9 cellular contexts compared by ENCODE assay signal in the genomic region with DNA sequence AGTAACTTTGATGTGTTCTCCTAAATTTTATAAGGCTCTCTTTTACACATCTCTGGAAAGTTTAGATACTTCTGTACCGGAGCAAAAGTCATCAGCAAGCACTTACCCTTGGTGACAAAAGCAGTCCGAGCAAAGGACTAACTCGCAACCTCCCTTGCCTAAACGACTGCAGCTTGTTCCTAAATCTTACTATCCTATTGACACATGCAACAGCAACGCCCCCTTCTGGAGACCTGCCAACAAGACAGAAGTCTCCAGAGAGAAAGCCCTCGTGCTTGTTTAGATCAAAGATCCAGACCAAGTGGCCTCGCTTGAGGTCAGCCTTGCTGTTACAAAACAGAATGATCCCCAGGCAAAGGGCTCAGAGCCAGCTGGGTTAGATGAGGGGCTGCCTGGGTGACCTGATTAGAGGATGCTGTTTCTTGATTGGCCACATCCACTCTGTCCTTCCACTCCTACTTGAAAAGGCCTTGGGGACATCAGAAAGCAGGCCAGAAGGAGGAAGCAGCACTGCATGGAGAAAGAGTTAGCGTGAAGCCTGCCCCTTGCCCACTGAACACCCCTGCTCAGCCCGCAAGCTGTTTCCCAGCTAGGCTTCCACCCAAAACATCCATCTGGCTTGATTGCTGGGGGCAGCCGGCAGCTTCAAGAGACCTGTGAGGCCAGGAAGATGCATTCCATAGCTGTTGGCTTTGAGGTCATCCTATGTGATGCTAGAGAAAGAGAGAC.
DNase-seq lines count a peak whose midpoint lies in the region; ATAC-seq, FAIRE-seq and TF ChIP-seq lines count a peak whose summit lies in the region.
"Had no signal": no experiment of that assay in that cellular context is flagged by ENCODE, and none has a peak within 500 bp of the region (broad histone marks: within the 10 kb centered on the region; RNA-seq: fewer than 3 reads in every experiment).

No MANE protein-coding gene starts in this region.

- no peak overlapping the region for H2AK5ac ChIP-seq in H1 (ENCODE audit: low read depth, low read length)

- TF ChIP-seq POLR2A in H1 (IDR thresholded peaks at IDR 0.05; ENCODE audit: control extremely low read depth in 1 of 2, low read depth in 2 of 2, low read length in 2 of 2): no peak

- H3K9me3 Mint-ChIP-seq in activated CD4-positive, alpha-beta memory T cell treated with anti-CD3 and anti-CD28 coated beads for 36 hours: peaks cover 6% of the 10 kb centered on the region

- TF ChIP-seq CTCF in GM12873 (IDR thresholded peaks at IDR 0.05; ENCODE audit: insufficient read depth, low read depth, low read length, missing control alignments): peak; percentile 84
- TF ChIP-seq CTCF in H1 (IDR thresholded peaks at IDR 0.05; ENCODE audit: control extremely low read depth in 1 of 3, insufficient read depth in 1 of 3, low read depth in 1 of 3, low read length in 3 of 3): peak; percentile 45 to 92 (median 91)

- H3K23me2 ChIP-seq in H1 (ENCODE audit: low read depth, low read length): no peaks in the 10 kb centered on the region

- no peaks in the 10 kb centered on the region for H4K20me1 ChIP-seq in H1 (replicated peaks in 1 of 2; ENCODE audit: control insufficient read depth in 1 of 2, insufficient read depth in 2 of 2, low read length in 2 of 2)

- peak; percentile 81 for FAIRE-seq in H1 (lab: Jason Lieb, UNC)

- no peak overlapping the region for H3K14ac ChIP-seq in H1 (ENCODE audit: insufficient read length)

- no peak for TF ChIP-seq EP300 in H1 (IDR thresholded peaks at IDR 0.05; ENCODE audit: borderline replicate concordance in 1 of 2, low read depth in 2 of 2, low read length in 2 of 2)

- 41% methylated on average over 10 of the region's 10 CpGs; no CpG with 5 or more reads in 1 of the 2 experiments for WGBS in H1 (ENCODE audit: extremely low coverage in 1 of 2, insufficient coverage in 1 of 2, insufficient read length in 1 of 2, insufficient replicate concordance in 2 of 2, low coverage in 1 of 2, low lambda C conversion rate in 2 of 2, missing lambda C conversion rate in 1 of 2), 2 experiments

- no peak overlapping the region for H2BK5ac ChIP-seq in H1 (ENCODE audit: low read depth, low read length)

- POLR2A ChIA-PET in activated CD4-positive, alpha-beta memory T cell treated with anti-CD3 and anti-CD28 coated beads for 36 hours (lab: Charles Lee): interaction anchor here (0.6 to 1.0 kb wide), 2 partner anchors 193 to 232 kb away, joined by 4 read pairs; no protein-coding TSS in a partner anchor
- POLR2A ChIA-PET in H1 (lab: Charles Lee; ENCODE audit: partially characterized antibody): interaction anchor here (0.7 to 2.1 kb wide), 6 partner anchors 29 to 243 kb away, joined by 3 to 8 read pairs (median 4); partner anchors contain the start of genes ATL2 and SRSF7

- no peak overlapping the region for H2BK15ac ChIP-seq in H1 (ENCODE audit: low read length)

- peak; percentile 60 for DNase-seq in NCI-H748 treated with DMSO at 0.1 percent for 48 hours (lab: John Stamatoyannopoulos, UW)
- peak; percentile 89 for DNase-seq in activated CD4-positive, alpha-beta memory T cell treated with anti-CD3 and anti-CD28 coated beads for 36 hours
- peak; percentile 74 to 89 for DNase-seq in H1 (ENCODE audit: low read depth in 1 of 2, low spot score in 2 of 2)
- peak; percentile 35 for DNase-seq in midbrain (lab: John Stamatoyannopoulos, UW)
- peak; percentile 63 to 68 for DNase-seq in stimulated activated CD8-positive, alpha-beta memory T cell treated with anti-CD3 and anti-CD28 coated beads, Interleukin-2, amount 100 ng/mL, for 48 hours (ENCODE audit: low read depth in 2 of 2)
- DNase-seq in mesenteric fat pad (ENCODE audit: low spot score): no peak

- H3K36me3 ChIP-seq in H1 (ENCODE audit: control insufficient read depth in 2 of 4, insufficient read depth in 4 of 4, low read length in 3 of 4): no peaks in the 10 kb centered on the region

- peak; percentile 97 to 99 for TF ChIP-seq RAD21 in H1 (IDR thresholded peaks at IDR 0.05 in 1 of 2, conservative IDR thresholded peaks at IDR 0.05 in 1 of 2; ENCODE audit: low read depth in 2 of 2, low read length in 2 of 2)

- peaks cover 2% of the 10 kb centered on the region for H3K27me3 Mint-ChIP-seq in activated CD4-positive, alpha-beta memory T cell treated with anti-CD3 and anti-CD28 coated beads for 36 hours

- H3K4me1 ChIP-seq in H1 (replicated peaks in 1 of 4; ENCODE audit: control insufficient read depth in 3 of 4, insufficient read depth in 4 of 4, low read length in 3 of 4): peaks cover 0 to 3% (median 0%) of the 10 kb centered on the region in 4 experiments; a peak in 1 of 7 replicates

- H3K23ac ChIP-seq in H1 (ENCODE audit: insufficient read length): no peak overlapping the region

- no peak overlapping the region for H4K91ac ChIP-seq in H1 (replicated peaks; ENCODE audit: insufficient read length, low read length)

- H3K79me1 ChIP-seq in H1 (ENCODE audit: low read depth, low read length): no peaks in the 10 kb centered on the region

- no peak overlapping the region for H4K5ac ChIP-seq in H1 (ENCODE audit: insufficient read length, low read depth, low read length)

- H2BK20ac ChIP-seq in H1 (ENCODE audit: low read length): no peak overlapping the region

- H3K79me2 ChIP-seq in H1 (ENCODE audit: control insufficient read depth in 1 of 2, insufficient read depth in 2 of 2, low read length in 2 of 2): no peaks in the 10 kb centered on the region

- no peak overlapping the region for H3K27ac Mint-ChIP-seq in activated CD4-positive, alpha-beta memory T cell treated with anti-CD3 and anti-CD28 coated beads for 36 hours

- no peak overlapping the region for H3K4me2 ChIP-seq in H1 (ENCODE audit: insufficient read depth in 1 of 2, low read depth in 2 of 2, low read length in 2 of 2)

- H2BK120ac ChIP-seq in H1 (replicated peaks; ENCODE audit: low read depth, low read length): no peak overlapping the region

- no peak overlapping the region for H3K4me3 ChIP-seq in H1 (ENCODE audit: extremely low read depth in 1 of 4, insufficient read depth in 2 of 4, low read depth in 3 of 4, low read length in 4 of 4)
- H3K4me3 ChIP-seq: skin epidermis had no signal

- no peak overlapping the region for H3K27ac ChIP-seq in H1 (ENCODE audit: low read depth, low read length)

- peaks cover 0 to 8% (median 6%) of the 10 kb centered on the region in 4 experiments; a peak in 3 of 7 replicates for H3K27me3 ChIP-seq in H1 (replicated peaks in 1 of 4; ENCODE audit: control insufficient read depth in 3 of 4, extremely low read depth in 1 of 4, insufficient read depth in 3 of 4, low read length in 3 of 4)

- peak overlapping the region; percentile 27; the same call in 1 of the 2 replicates for H2AFZ ChIP-seq in H1 (ENCODE audit: low read length)

- H3K4me3 Mint-ChIP-seq in activated CD4-positive, alpha-beta memory T cell treated with anti-CD3 and anti-CD28 coated beads for 36 hours: no peak overlapping the region

- CTCF ChIA-PET in activated CD4-positive, alpha-beta memory T cell treated with anti-CD3 and anti-CD28 coated beads for 36 hours (lab: Charles Lee): interaction anchor here (0.5 to 7.7 kb wide), 79 partner anchors 10 to 527 kb away, joined by 3 to 247 read pairs (median 4); partner anchors contain the start of gene ATL2
- CTCF ChIA-PET in H1 (lab: Charles Lee; ENCODE audit: partially characterized antibody): interaction anchor here (0.6 to 7.7 kb wide), 64 partner anchors 10 to 611 kb away, joined by 3 to 94 read pairs (median 4); partner anchors contain the start of gene ATL2

- ATAC-seq in HG03378 (IDR thresholded peaks at IDR 0.05; ENCODE audit: unreplicated experiment): peak; percentile 59

- H3K9me3 ChIP-seq in H1 (ENCODE audit: insufficient read depth in 2 of 2, low read depth in 1 of 2, low read length in 1 of 2): no peaks in the 10 kb centered on the region

- intact Hi-C loops in activated CD4-positive, alpha-beta memory T cell treated with anti-CD3 and anti-CD28 coated beads for 36 hours (cut with micrococcal nuclease): loop anchor here (1.0 to 5.0 kb wide), 3 partner anchors 46 to 526 kb away; no protein-coding TSS in a partner anchor

- no peak overlapping the region for H3K4ac ChIP-seq in H1 (replicated peaks; ENCODE audit: insufficient read length, low read depth, low read length)

- H3K56ac ChIP-seq in H1 (replicated peaks; ENCODE audit: insufficient read length, low read depth, low read length): no peak overlapping the region

- H3K4me1 Mint-ChIP-seq in activated CD4-positive, alpha-beta memory T cell treated with anti-CD3 and anti-CD28 coated beads for 36 hours (ENCODE audit: low read depth): no peaks in the 10 kb centered on the region

- H2BK12ac ChIP-seq in H1 (ENCODE audit: low read depth, low read length): peak overlapping the region; percentile 90; the same call in 1 of the 2 replicates

- H3K9ac ChIP-seq in H1 (replicated peaks in 1 of 4; ENCODE audit: extremely low read depth in 1 of 4, low read depth in 3 of 4, low read length in 3 of 4): no peak overlapping the region

- no peak overlapping the region; the same call in 1 of the 2 replicates for H3K18ac ChIP-seq in H1 (ENCODE audit: extremely low read depth, low read length)

- H4K8ac ChIP-seq in H1 (ENCODE audit: extremely low read depth, insufficient read depth, low read length): 0 out of 2 replicates have a peak overlapping the region, but pooled peaks have one; percentile 20

- H3K36me3 Mint-ChIP-seq in activated CD4-positive, alpha-beta memory T cell treated with anti-CD3 and anti-CD28 coated beads for 36 hours: no peaks in the 10 kb centered on the region

TF ChIP-seq in H1, 55 proteins besides CTCF, POLR2A, EP300 and RAD21 (continues in another document):
- TF ChIP-seq TCF12 (IDR thresholded peaks at IDR 0.05; ENCODE audit: low read depth, low read length) (peak; percentile 35; the same call in 1 of the 2 replicates), SP4 (IDR thresholded peaks at IDR 0.05; ENCODE audit: low read length) (0 out of 2 replicates have a peak, but pooled peaks have one; percentile 35), CREB1 (IDR thresholded peaks at IDR 0.05) (no peak), RXRA (IDR thresholded peaks at IDR 0.05; ENCODE audit: insufficient read depth, low read depth, low read length) (0 out of 2 replicates have a peak, but pooled peaks have one; percentile 33), HDAC6 (IDR thresholded peaks at IDR 0.05; ENCODE audit: low read depth, low read length) (no peak)
- TF ChIP-seq, protein P1, sequence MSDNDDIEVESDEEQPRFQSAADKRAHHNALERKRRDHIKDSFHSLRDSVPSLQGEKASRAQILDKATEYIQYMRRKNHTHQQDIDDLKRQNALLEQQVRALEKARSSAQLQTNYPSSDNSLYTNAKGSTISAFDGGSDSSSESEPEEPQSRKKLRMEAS (IDR thresholded peaks at IDR 0.05): peak; percentile 91
- TF ChIP-seq, protein P2, sequence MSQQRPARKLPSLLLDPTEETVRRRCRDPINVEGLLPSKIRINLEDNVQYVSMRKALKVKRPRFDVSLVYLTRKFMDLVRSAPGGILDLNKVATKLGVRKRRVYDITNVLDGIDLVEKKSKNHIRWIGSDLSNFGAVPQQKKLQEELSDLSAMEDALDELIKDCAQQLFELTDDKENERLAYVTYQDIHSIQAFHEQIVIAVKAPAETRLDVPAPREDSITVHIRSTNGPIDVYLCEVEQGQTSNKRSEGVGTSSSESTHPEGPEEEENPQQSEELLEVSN (IDR thresholded peaks at IDR 0.05): peak; percentile 83
